Comparison of ENCODE assay signal across 9 cellular contexts in the genomic region with DNA sequence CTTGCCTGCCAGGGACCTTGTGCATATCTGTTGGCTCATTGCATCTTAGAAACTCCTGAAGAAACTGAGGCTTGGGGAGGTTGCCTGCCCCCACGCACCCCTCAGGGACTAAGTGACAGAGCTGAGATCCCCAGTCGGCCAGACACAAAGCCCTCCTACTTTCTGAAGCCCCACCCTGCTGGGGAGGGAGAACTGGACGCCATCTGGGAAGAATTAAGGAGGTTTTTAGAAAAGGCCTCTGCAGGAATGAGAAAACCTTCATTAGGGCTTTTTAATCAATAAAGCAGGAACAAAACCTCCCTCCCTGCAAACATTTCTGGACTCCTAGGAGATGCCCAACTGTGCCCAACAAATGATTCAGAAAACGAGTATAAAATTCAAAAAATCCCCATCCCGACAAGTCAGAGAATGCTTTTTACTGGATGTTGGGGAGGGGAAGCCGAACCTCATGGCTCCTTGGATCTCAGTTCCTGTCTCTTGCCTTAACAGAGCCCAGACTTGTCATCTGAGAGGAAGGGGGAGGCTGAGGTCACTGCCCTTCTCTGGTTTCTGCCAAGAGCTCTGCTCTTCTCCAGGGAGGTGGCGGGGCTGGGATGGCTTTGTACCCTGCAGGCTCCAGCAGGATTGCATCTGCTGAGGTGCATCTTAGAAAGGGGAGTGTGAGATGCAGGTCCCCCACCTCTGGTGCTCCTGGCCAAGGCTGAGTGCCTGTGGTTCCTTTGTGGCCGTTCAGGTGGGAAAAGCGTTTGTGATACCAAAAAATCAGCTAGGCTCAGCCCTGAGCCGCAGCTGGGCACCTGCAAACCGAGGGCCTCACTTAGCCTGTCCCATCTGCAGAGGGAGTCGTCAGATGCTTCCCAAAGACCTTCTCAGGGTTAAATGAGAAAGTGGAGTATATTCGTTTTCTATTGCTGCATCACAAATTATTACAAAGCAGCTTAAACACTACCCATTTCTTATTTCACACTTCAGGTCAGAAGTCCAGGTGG.
DNase-seq lines count a peak whose midpoint lies in the region; ATAC-seq and TF ChIP-seq lines count a peak whose summit lies in the region.
"Had no signal": no experiment of that assay in that cellular context is flagged by ENCODE, and none has a peak within 500 bp of the region (broad histone marks: within the 10 kb centered on the region; RNA-seq: fewer than 3 reads in every experiment).

No MANE protein-coding gene starts in this region.

- no peak for TF ChIP-seq CTCF in HFFc6 (IDR thresholded peaks at IDR 0.05)

- DNase-seq in HFFc6 (peak; percentile 56), astrocyte of the hippocampus (ENCODE audit: low read depth, low spot score) (peak; percentile 45), iPS-NIHi11 (ENCODE audit: low spot score) (peak; percentile 67), NCI-H345 treated with DMSO at 0.1 percent for 48 hours (lab: John Stamatoyannopoulos, UW; ENCODE audit: unreplicated experiment) (no peak)
- no peak for DNase-seq in activated T-helper 1 cell treated with anti-CD3 and anti-CD28 coated beads, Interleukin-12 subunit alpha, Interleukin-12 subunit beta, Interleukin-2, Interleukin-4 antibody, amounts not matched to agents 30 ng/mL and 10 ng/mL and 1 ng/mL, durations not matched to agents 14 hours and 24 hours and 36 hours (ENCODE audit: low spot score)

- peak overlapping the region in 20 of 21 experiments; percentile 68 to 95 (median 88) for H3K27ac ChIP-seq in skin epidermis

- peaks cover 5% of the 10 kb centered on the region for H3K27me3 Mint-ChIP-seq in HFFc6 (ENCODE audit: insufficient read depth)
- H3K27me3 Mint-ChIP-seq in activated T-helper 1 cell treated with anti-CD3 and anti-CD28 coated beads, Interleukin-12 subunit alpha, Interleukin-12 subunit beta, Interleukin-2, Interleukin-4 antibody, amounts not matched to agents 30 ng/mL and 10 ng/mL and 1 ng/mL, durations not matched to agents 14 hours and 24 hours and 36 hours (ENCODE audit: insufficient read depth), result peaks cover 2% of the 10 kb centered on the region

- H3K4me3 Mint-ChIP-seq in HFFc6, result peak overlapping the region; percentile 59
- H3K4me3 Mint-ChIP-seq in activated T-helper 1 cell treated with anti-CD3 and anti-CD28 coated beads, Interleukin-12 subunit alpha, Interleukin-12 subunit beta, Interleukin-2, Interleukin-4 antibody, amounts not matched to agents 30 ng/mL and 10 ng/mL and 1 ng/mL, durations not matched to agents 14 hours and 24 hours and 36 hours, result no peak overlapping the region
- H3K4me3 Mint-ChIP-seq: T-helper 2 cell treated with Interferon-gamma antibody and Interleukin-4, amounts not matched to agents 5 μg/mL and 100 μg/mL, for 36 hours had no signal

- peak overlapping the region; percentile 99 for H3K27ac Mint-ChIP-seq in HFFc6
- no peak overlapping the region for H3K27ac Mint-ChIP-seq in activated T-helper 1 cell treated with anti-CD3 and anti-CD28 coated beads, Interleukin-12 subunit alpha, Interleukin-12 subunit beta, Interleukin-2, Interleukin-4 antibody, amounts not matched to agents 30 ng/mL and 10 ng/mL and 1 ng/mL, durations not matched to agents 14 hours and 24 hours and 36 hours
- H3K27ac Mint-ChIP-seq: T-helper 2 cell treated with Interferon-gamma antibody and Interleukin-4, amounts not matched to agents 5 μg/mL and 100 μg/mL, for 36 hours had no signal

- intact Hi-C loops in activated T-helper 1 cell treated with anti-CD3 and anti-CD28 coated beads, Interleukin-12 subunit alpha, Interleukin-12 subunit beta, Interleukin-2, Interleukin-4 antibody, amounts not matched to agents 30 ng/mL and 10 ng/mL and 1 ng/mL, durations not matched to agents 14 hours and 24 hours and 36 hours (cut with micrococcal nuclease), result no loop called here

- H3K4me1 Mint-ChIP-seq in HFFc6 (ENCODE audit: low read depth), result peaks cover 84% of the 10 kb centered on the region
- no peaks in the 10 kb centered on the region for H3K4me1 Mint-ChIP-seq in activated T-helper 1 cell treated with anti-CD3 and anti-CD28 coated beads, Interleukin-12 subunit alpha, Interleukin-12 subunit beta, Interleukin-2, Interleukin-4 antibody, amounts not matched to agents 30 ng/mL and 10 ng/mL and 1 ng/mL, durations not matched to agents 14 hours and 24 hours and 36 hours (ENCODE audit: low read depth)

- no peaks in the 10 kb centered on the region for H3K36me3 Mint-ChIP-seq in HFFc6 (ENCODE audit: low read depth)
- no peaks in the 10 kb centered on the region for H3K36me3 Mint-ChIP-seq in activated T-helper 1 cell treated with anti-CD3 and anti-CD28 coated beads, Interleukin-12 subunit alpha, Interleukin-12 subunit beta, Interleukin-2, Interleukin-4 antibody, amounts not matched to agents 30 ng/mL and 10 ng/mL and 1 ng/mL, durations not matched to agents 14 hours and 24 hours and 36 hours (ENCODE audit: low read depth)

- H3K4me3 ChIP-seq in skin epidermis, result no peak overlapping the region

- no peak for ATAC-seq in GM18520 (IDR thresholded peaks at IDR 0.05; ENCODE audit: unreplicated experiment)
- no peak for ATAC-seq in activated CD4-positive, CD25-positive, alpha-beta regulatory T cell treated with anti-CD3 and anti-CD28 coated beads, Interleukin-2, amount 50 U/mL, for 24 hours

- no peaks in the 10 kb centered on the region; the same call in 1 of the 2 replicates for H3K9me3 Mint-ChIP-seq in HFFc6
- no peaks in the 10 kb centered on the region for H3K9me3 Mint-ChIP-seq in activated T-helper 1 cell treated with anti-CD3 and anti-CD28 coated beads, Interleukin-12 subunit alpha, Interleukin-12 subunit beta, Interleukin-2, Interleukin-4 antibody, amounts not matched to agents 30 ng/mL and 10 ng/mL and 1 ng/mL, durations not matched to agents 14 hours and 24 hours and 36 hours
- H3K9me3 Mint-ChIP-seq: T-helper 2 cell treated with Interferon-gamma antibody and Interleukin-4, amounts not matched to agents 5 μg/mL and 100 μg/mL, for 36 hours had no signal

Comparison
In these comparisons a context has a peak if more than half of its experiments do, and no peak if none do; other contexts are left out.
1. DNase-seq: peak in HFFc6 (single experiment), astrocyte of the hippocampus (single experiment) and iPS-NIHi11 (single experiment); none in NCI-H345 treated with DMSO at 0.1 percent for 48 hours (single experiment) and activated T-helper 1 cell treated with anti-CD3 and anti-CD28 coated beads, Interleukin-12 subunit alpha, Interleukin-12 subunit beta, Interleukin-2, Interleukin-4 antibody, amounts not matched to agents 30 ng/mL and 10 ng/mL and 1 ng/mL, durations not matched to agents 14 hours and 24 hours and 36 hours (single experiment).